Comparison of ENCODE assay signal across 10 cellular contexts in the genomic region with DNA sequence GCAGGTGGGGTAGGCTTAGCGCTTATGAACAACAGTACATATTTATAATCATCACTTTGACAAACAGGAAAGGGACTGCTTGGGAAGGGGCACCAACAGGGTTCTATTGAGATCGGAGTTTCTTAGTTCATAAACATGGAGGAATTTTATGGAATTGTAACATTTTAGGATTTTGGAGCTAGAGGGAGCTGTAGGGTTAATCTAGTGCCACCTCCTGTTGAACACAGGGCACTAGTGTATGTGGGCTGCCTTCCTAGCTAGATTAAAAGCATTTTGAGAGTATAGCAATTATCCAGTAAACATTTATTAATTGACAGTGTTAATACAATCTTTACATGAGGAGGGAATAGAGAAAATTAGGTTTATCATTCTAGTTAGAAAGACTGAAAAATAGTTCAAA. TPM values are rescaled to one million over a fixed set of nuclear protein-coding genes. Genes with fewer than 3 reads are reported as not detected.
DNase-seq lines count a peak whose midpoint lies in the region; ATAC-seq, FAIRE-seq and TF ChIP-seq lines count a peak whose summit lies in the region.
"Had no signal": no experiment of that assay in that cellular context is flagged by ENCODE, and none has a peak within 500 bp of the region (broad histone marks: within the 10 kb centered on the region; RNA-seq: fewer than 3 reads in every experiment).

No MANE protein-coding gene starts in this region.

- H3K36me3 ChIP-seq in IMR-90 (ENCODE audit: control insufficient read depth, insufficient read depth, low read length): no peaks in the 10 kb centered on the region
- no peaks in the 10 kb centered on the region for H3K36me3 ChIP-seq in GM12878 (ENCODE audit: control insufficient read depth in 2 of 2, insufficient read depth in 2 of 2, low read length in 1 of 2)
- H3K36me3 ChIP-seq in HepG2 (replicated peaks in 1 of 2; ENCODE audit: control insufficient read depth in 1 of 2, insufficient read depth in 2 of 2, low read length in 2 of 2): no peaks in the 10 kb centered on the region
- H3K36me3 ChIP-seq in mucosa of descending colon (ENCODE audit: low read depth): no peaks in the 10 kb centered on the region

- no peak overlapping the region for H2BK20ac ChIP-seq in IMR-90 (ENCODE audit: low read depth, low read length)

- H3K79me1 ChIP-seq in IMR-90 (ENCODE audit: low read depth in 1 of 2, low read length in 2 of 2): no peaks in the 10 kb centered on the region

- in situ Hi-C loops in IMR-90 (cut with MboI; ENCODE audit: low sequenced_read_pairs) (no loop called here), GM12878 (cut with MboI) (loop anchor here (5.0 kb wide), 1 partner anchor 91 kb away; no protein-coding TSS in a partner anchor), HepG2 (cut with HindIII; ENCODE audit: extremely low pct_ligation_motif_present, low pct_unique_long_range_greater_than_20kb) (loop anchor here (5.0 kb wide), 1 partner anchor 321 kb away; a partner anchor contains a TSS)

- TF ChIP-seq EP300 in GM12878 (IDR thresholded peaks at IDR 0.05; ENCODE audit: borderline replicate concordance in 1 of 2, control insufficient read depth in 1 of 2, low read depth in 2 of 2, low read length in 2 of 2) (no peak), HepG2 (IDR thresholded peaks at IDR 0.05; ENCODE audit: low read depth in 2 of 2, low read length in 2 of 2) (no peak), HepG2 (CRISPR knock-in tag; IDR thresholded peaks at IDR 0.05; ENCODE audit: borderline replicate concordance) (no peak)

- intact Hi-C loops in IMR-90 (cut with micrococcal nuclease): loop anchor here (10.0 kb wide), 1 partner anchor 1303 kb away; no protein-coding TSS in a partner anchor
- intact Hi-C loops in GM12878 (cut with micrococcal nuclease; ENCODE audit: unreplicated experiment): loop anchor here (2.0 to 5.0 kb wide), 2 partner anchors 89 to 306 kb away; no protein-coding TSS in a partner anchor
- intact Hi-C loops in HepG2 (cut with micrococcal nuclease; ENCODE audit: unreplicated experiment): no loop called here
- intact Hi-C loops in mucosa of descending colon (cut with DNase I, micrococcal nuclease): loop anchor here in 1 of 2 donors (5.0 kb wide), 1 partner anchor 321 kb away; a partner anchor contains a TSS

- H3K4me2 ChIP-seq in IMR-90 (ENCODE audit: low read depth, low read length) (no peak overlapping the region), GM12878 (ENCODE audit: control insufficient read depth, insufficient read depth) (no peak overlapping the region; the same call in 1 of the 2 replicates), HepG2 (ENCODE audit: low read depth, low read length) (no peak overlapping the region)

- TF ChIP-seq CTCF in IMR-90 (conservative IDR thresholded peaks at IDR 0.05; ENCODE audit: low read depth, low read length) (peak; percentile 39; the same call in 1 of the 2 replicates), GM12878 (IDR thresholded peaks at IDR 0.05 in 2 of 3, conservative IDR thresholded peaks at IDR 0.05 in 1 of 3; ENCODE audit: control insufficient read depth in 2 of 3, extremely low read depth in 1 of 3, insufficient read depth in 1 of 3, low read depth in 3 of 3, low read length in 3 of 3) (peak; percentile 9 to 47 (median 28); a peak in 5 of 6 replicates), HepG2 (CRISPR knock-in tag; IDR thresholded peaks at IDR 0.05) (no peak), mucosa of descending colon (IDR thresholded peaks at IDR 0.05) (no peak)

- no peak overlapping the region for H3K4ac ChIP-seq in IMR-90 (ENCODE audit: low read depth, low read length)

- H2BK120ac ChIP-seq in IMR-90 (ENCODE audit: low read depth, low read length): no peak overlapping the region

- no peak overlapping the region for H2BK15ac ChIP-seq in IMR-90 (ENCODE audit: low read depth, low read length)

- no peaks in the 10 kb centered on the region; the same call in 1 of the 2 replicates for H3K4me1 ChIP-seq in IMR-90 (ENCODE audit: control insufficient read depth, insufficient read depth, low read length)
- H3K4me1 ChIP-seq in GM12878 (ENCODE audit: control insufficient read depth, insufficient read depth, low read length): peaks cover 19% of the 10 kb centered on the region
- peaks cover 14% of the 10 kb centered on the region for H3K4me1 ChIP-seq in HepG2 (ENCODE audit: insufficient read depth, low read length)
- no peaks in the 10 kb centered on the region for H3K4me1 ChIP-seq in mucosa of descending colon (ENCODE audit: low read depth)

- no peak overlapping the region for H4K5ac ChIP-seq in IMR-90 (ENCODE audit: low read depth, low read length)

- H3K9me3 ChIP-seq in IMR-90 (ENCODE audit: control insufficient read depth, insufficient read depth, low read length) (no peaks in the 10 kb centered on the region), GM12878 (replicated peaks; ENCODE audit: control insufficient read depth, insufficient read depth, low read length) (0 out of 3 replicates have a peak, but pooled peaks cover 2% of the 10 kb centered on the region), HepG2 (ENCODE audit: low read length) (no peaks in the 10 kb centered on the region), mucosa of descending colon (no peaks in the 10 kb centered on the region)

- dilution Hi-C loops in IMR-90 (cut with HindIII; ENCODE audit: low sequenced_read_pairs, unreplicated experiment): no loop called here

- no peak overlapping the region for H2AK9ac ChIP-seq in IMR-90 (replicated peaks; ENCODE audit: low read depth, low read length, poor library complexity)

- no TSS peak for BruUV-seq in IMR-90 (replicated peaks; lab: Mats Ljungman, UMichigan)
- BruUV-seq in GM12878 (replicated peaks; lab: Mats Ljungman, UMichigan): no TSS peak
- no TSS peak for BruUV-seq in HepG2 (replicated peaks; lab: Mats Ljungman, UMichigan)

- SMC1A ChIA-PET in GM12878 (lab: Charles Lee; ENCODE audit: uncharacterized antibody, unreplicated experiment): interaction anchor here (0.6 to 8.8 kb wide), 32 partner anchors 8 to 511 kb away, joined by 3 to 130 read pairs (median 4); a partner anchor contains a TSS

- POLR2A ChIA-PET in IMR-90 (lab: Charles Lee; ENCODE audit: unreplicated experiment): no interaction called here
- POLR2A ChIA-PET in GM12878 (lab: Charles Lee): interaction anchor here (0.7 to 2.6 kb wide), 3 partner anchors 76 to 368 kb away, joined by 3 to 17 read pairs (median 4); a partner anchor contains a TSS
- POLR2A ChIA-PET in HepG2 (lab: Yijun Ruan, JAX): no interaction called here

- H3K79me2 ChIP-seq in GM12878 (ENCODE audit: control insufficient read depth, insufficient read depth, low read length) (no peaks in the 10 kb centered on the region), HepG2 (ENCODE audit: insufficient read depth, low read length) (no peaks in the 10 kb centered on the region)

- no CpG with 5 or more reads among the region's 2 CpGs for WGBS in IMR-90 (ENCODE audit: extremely low coverage in 2 of 2, insufficient read length in 1 of 2), 2 experiments
- WGBS in GM12878 (ENCODE audit: insufficient coverage, insufficient replicate concordance, low lambda C conversion rate, missing lambda C conversion rate): 50% methylated on average over 2 of the region's 2 CpGs
- WGBS in HepG2 (ENCODE audit: low lambda C conversion rate): 64% methylated on average over 2 of the region's 2 CpGs

- no peak overlapping the region for H3K18ac ChIP-seq in IMR-90 (ENCODE audit: low read depth, low read length)

- no peak overlapping the region for H3K4me3 ChIP-seq in IMR-90 (ENCODE audit: insufficient read depth, low read depth, low read length)
- no peak overlapping the region for H3K4me3 ChIP-seq in GM12878
- no peak overlapping the region for H3K4me3 ChIP-seq in HepG2 (replicated peaks in 1 of 3; ENCODE audit: insufficient read depth in 1 of 3, low read depth in 2 of 3, low read length in 3 of 3)
- no peak overlapping the region for H3K4me3 ChIP-seq in mucosa of descending colon

- no peak overlapping the region for H2AK5ac ChIP-seq in IMR-90 (ENCODE audit: low read depth, low read length)

- CTCF ChIA-PET in IMR-90 (lab: Yijun Ruan, JAX) (interaction anchor here (0.8 to 1.7 kb wide), 8 partner anchors 9 to 288 kb away, joined by 3 to 10 read pairs (median 3); a partner anchor contains a TSS), GM12878 (lab: Yijun Ruan, JAX) (interaction anchor here (0.6 to 9.1 kb wide), 59 partner anchors 8 to 446 kb away, joined by 3 to 192 read pairs (median 4); a partner anchor contains a TSS), HepG2 (lab: Yijun Ruan, JAX; ENCODE audit: low intra/inter-chr PET ratio, low total read pairs) (no interaction called here)

- H3K27me3 ChIP-seq in IMR-90 (ENCODE audit: control insufficient read depth, insufficient read depth, low read length) (peaks cover 23% of the 10 kb centered on the region), GM12878 (replicated peaks in 1 of 2; ENCODE audit: control insufficient read depth in 2 of 2, insufficient read depth in 2 of 2, low read length in 1 of 2) (no peaks in the 10 kb centered on the region), HepG2 (ENCODE audit: control insufficient read depth in 1 of 2, insufficient read depth in 2 of 2, low read length in 2 of 2) (no peaks in the 10 kb centered on the region)

- H4K20me1 ChIP-seq in IMR-90 (ENCODE audit: insufficient read depth, low read length): no peaks in the 10 kb centered on the region
- H4K20me1 ChIP-seq in GM12878 (ENCODE audit: control insufficient read depth, insufficient read depth): no peaks in the 10 kb centered on the region
- no peaks in the 10 kb centered on the region for H4K20me1 ChIP-seq in HepG2 (ENCODE audit: insufficient read depth, low read length)

- DNase-seq in EH (ENCODE audit: low read depth) (peak; percentile 20), IMR-90 (no peak), GM12878 (ENCODE audit: low read depth, low spot score) (no peak), HepG2 (ENCODE audit: low spot score) (no peak), NCI-H526 treated with DMSO at 0.1 percent for 48 hours (lab: John Stamatoyannopoulos, UW) (no peak), mucosa of descending colon (no peak)
- DNase-seq: activated CD8-positive, alpha-beta T cell treated with anti-CD3 and anti-CD28 coated beads, Interleukin-2, amount 10 ng/mL, durations not matched to agents 7 days and 5 days; kidney had no signal

- TF ChIP-seq POLR2A in IMR-90 (IDR thresholded peaks at IDR 0.05; ENCODE audit: low read depth, low read length) (no peak), GM12878 (IDR thresholded peaks at IDR 0.05; ENCODE audit: low read depth, low read length) (no peak), HepG2 (IDR thresholded peaks at IDR 0.05; ENCODE audit: insufficient read depth in 1 of 2, low read depth in 2 of 2, low read length in 2 of 2) (no peak)

- no peak overlapping the region for H4K8ac ChIP-seq in IMR-90 (ENCODE audit: low read depth in 2 of 2, low read length in 2 of 2)

- FAIRE-seq in GM12878 (lab: Jason Lieb, UNC): no peak
- no peak for FAIRE-seq in HepG2 (lab: Jason Lieb, UNC)
- FAIRE-seq: HTR-8/SVneo, kidney had no signal

- H3K9ac ChIP-seq in IMR-90 (ENCODE audit: low read depth, low read length) (no peak overlapping the region), GM12878 (ENCODE audit: control insufficient read depth, insufficient read depth, low read length) (no peak overlapping the region), HepG2 (ENCODE audit: insufficient read depth, low read depth, low read length) (no peak overlapping the region)

- no peak for TF ChIP-seq RAD21 in IMR-90 (IDR thresholded peaks at IDR 0.05; ENCODE audit: low read length)
- TF ChIP-seq RAD21 in GM12878 (IDR thresholded peaks at IDR 0.05; ENCODE audit: insufficient read depth, low read depth, low read length): no peak
- no peak for TF ChIP-seq RAD21 in HepG2 (CRISPR knock-in tag; IDR thresholded peaks at IDR 0.05)

- H2BK5ac ChIP-seq in IMR-90 (ENCODE audit: low read depth, low read length, poor library complexity, severe bottlenecking): no peak overlapping the region

- H4K91ac ChIP-seq in IMR-90 (ENCODE audit: insufficient read depth, low read depth, low read length): no peak overlapping the region

- no peak overlapping the region for H3K14ac ChIP-seq in IMR-90 (replicated peaks; ENCODE audit: low read depth, low read length)

- RAD21 ChIA-PET in GM12878 (lab: Charles Lee; ENCODE audit: unreplicated experiment): interaction anchor here (0.6 to 4.6 kb wide), 31 partner anchors 9 to 432 kb away, joined by 3 to 73 read pairs (median 6); a partner anchor contains a TSS

- peak; percentile 38; the same call in 1 of the 2 replicates for ATAC-seq in IMR-90 (ENCODE audit: low read depth)
- ATAC-seq in GM12878: peak; percentile 46
- ATAC-seq in HepG2: peak; percentile 74
- ATAC-seq in HG03432 (IDR thresholded peaks at IDR 0.05; ENCODE audit: unreplicated experiment): no peak
- no peak for ATAC-seq in mucosa of descending colon

- H3K56ac ChIP-seq in IMR-90 (ENCODE audit: extremely low read depth, insufficient read depth, low read length): no peak overlapping the region

- H3K9me1 ChIP-seq in IMR-90 (ENCODE audit: insufficient read depth, low read length): no peaks in the 10 kb centered on the region

- no peak overlapping the region for H3K23ac ChIP-seq in IMR-90 (ENCODE audit: low read depth, low read length)

- no peak overlapping the region for H3K27ac ChIP-seq in IMR-90 (ENCODE audit: insufficient read depth, low read length)
- H3K27ac ChIP-seq in GM12878 (ENCODE audit: control insufficient read depth, insufficient read depth): peak overlapping the region; percentile 69
- no peak overlapping the region for H3K27ac ChIP-seq in HepG2 (ENCODE audit: extremely low read length, insufficient read depth, low read length)

- H2AFZ ChIP-seq in IMR-90 (replicated peaks; ENCODE audit: low read length, poor library complexity): no peak overlapping the region
- H2AFZ ChIP-seq in GM12878 (ENCODE audit: control insufficient read depth, low read depth, low read length): no peak overlapping the region
- H2AFZ ChIP-seq in HepG2 (ENCODE audit: low read length): no peak overlapping the region

RNA-seq across cellular contexts. Expression of a gene that starts 23.1 kb away (rescaled TPM):
- total RNA-seq in IMR-90 (2012; rRNA removed) (0.18 and 0.28 TPM in 2 replicates), GM12878 (2014; rRNA removed) (15.9 and 17.1 TPM in 2 replicates), GM12878 (2014; rRNA removed; fragmentation: Illumina TruSeq; extraction: Trizol) (9.1 and 10.2 TPM in 2 replicates), GM12878 (2021) (15.8 and 16.1 TPM in 2 replicates), HepG2 (2016; rRNA removed; fragmentation: Illumina TruSeq; extraction: Trizol) (0.21 and 0.42 TPM in 2 replicates), mucosa of descending colon (1 to 10 TPM; 3.6 to 8.7 (median 7.4) TPM)
- polyA plus RNA-seq in IMR-90 (2012; rRNA removed) (0.24 and 0.34 TPM in 2 replicates), GM12878 (2011; rRNA removed) (3.3 and 3.9 TPM in 2 replicates), GM12878 (2014; fragmentation: Illumina TruSeq; extraction: Trizol) (11.9 and 13.0 TPM in 2 replicates), GM12878 (2014; fragmentation: Nextera tagmentation; extraction: Ambion mirVana) (1 to 10 TPM; 1.2 to 1.6 TPM), GM12878 (2014; rRNA removed) (10.2 and 12.3 TPM in 2 replicates), GM12878 (2016; fragmentation: Nextera tagmentation; extraction: Ambion mirVana) (10 to 100 TPM; 21.0 to 23.3 TPM), HepG2 (2011; rRNA removed) (0.35 and 0.67 TPM in 2 replicates)
- 0.26 and 0.39 TPM in 2 replicates for polyA plus RNA-seq in IMR-90 (2012; cell fraction: cytosol; rRNA removed)
- polyA plus RNA-seq in IMR-90 (2012; cell fraction: nucleus; rRNA removed; ENCODE audit: low replicate concordance): 1.4 and 1.6 TPM in 2 replicates
- 78.4 and 88.8 TPM in 2 replicates for total RNA-seq in GM12878 (2013; cell fraction: nucleolus; rRNA removed)
- polyA plus RNA-seq in GM12878 (2011; ENCODE audit: low read depth): 5.5 TPM
- polyA plus RNA-seq in GM12878 (2011; cell fraction: cytosol; rRNA removed): 2.1 TPM in 2 replicates
- 3.2 and 3.7 TPM in 2 replicates for polyA plus RNA-seq in GM12878 (2011; cell fraction: nucleus; rRNA removed)
- polyA plus RNA-seq in GM12878 (2012): 9.5 and 16.9 TPM in 2 replicates
- 3.6 and 4.9 TPM in 2 replicates for polyA minus RNA-seq in GM12878 (2011; rRNA and poly(A)+ RNA removed)
- 1.1 and 2.4 TPM in 2 replicates for polyA minus RNA-seq in GM12878 (2011; cell fraction: cytosol; rRNA and poly(A)+ RNA removed)
- 2.4 and 6.5 TPM in 2 replicates for polyA minus RNA-seq in GM12878 (2011; cell fraction: nucleus; rRNA and poly(A)+ RNA removed)
- not detected in 2 replicates for total RNA-seq in HepG2 (2016; cell fraction: cytosol; rRNA removed; fragmentation: Illumina TruSeq; extraction: Trizol; ENCODE audit: low read depth)
- total RNA-seq in HepG2 (2016; cell fraction: insoluble cytoplasmic fraction; rRNA removed; fragmentation: Illumina TruSeq; extraction: Trizol): 0.30 and 0.33 TPM in 2 replicates
- total RNA-seq in HepG2 (2016; cell fraction: membrane; rRNA removed; fragmentation: Illumina TruSeq; extraction: Trizol): 0.25 and 0.28 TPM in 2 replicates
- total RNA-seq in HepG2 (2016; cell fraction: nucleus; rRNA removed; fragmentation: Illumina TruSeq; extraction: Trizol): 0.31 TPM in 1 of 2 replicates, not detected in the other
- polyA plus RNA-seq in HepG2 (2011; cell fraction: cytosol; rRNA removed): 0.63 and 0.83 TPM in 2 replicates
- 0.36 and 0.56 TPM in 2 replicates for polyA plus RNA-seq in HepG2 (2011; cell fraction: nucleus; rRNA removed)
- 0.13 and 0.19 TPM in 2 replicates for polyA plus RNA-seq in HepG2 (2012)
- 0.07 TPM in 1 of 2 replicates, not detected in the other for polyA plus RNA-seq in HepG2 (2016; cell fraction: cytosol; fragmentation: Illumina TruSeq; extraction: Trizol; ENCODE audit: low read depth)
- polyA plus RNA-seq in HepG2 (2016; cell fraction: insoluble cytoplasmic fraction; fragmentation: Illumina TruSeq; extraction: Trizol; ENCODE audit: low read depth): 0.44 and 0.53 TPM in 2 replicates
- polyA plus RNA-seq in HepG2 (2016; cell fraction: membrane; fragmentation: Illumina TruSeq; extraction: Trizol; ENCODE audit: low read depth): 0.19 TPM in 1 of 2 replicates, not detected in the other
- 0.15 TPM in 1 of 2 replicates, not detected in the other for polyA plus RNA-seq in HepG2 (2016; cell fraction: nucleus; fragmentation: Illumina TruSeq; extraction: Trizol; ENCODE audit: insufficient read depth, low read depth)
- polyA minus RNA-seq in HepG2 (2011; rRNA and poly(A)+ RNA removed; ENCODE audit: low replicate concordance): 0.02 and 10.0 TPM in 2 replicates
- not detected in 2 replicates for polyA minus RNA-seq in HepG2 (2011; cell fraction: cytosol; rRNA and poly(A)+ RNA removed)
- polyA minus RNA-seq in HepG2 (2011; cell fraction: nucleus; rRNA and poly(A)+ RNA removed): 0.25 and 0.77 TPM in 2 replicates

RNA-seq across cellular contexts. Expression of a gene that starts 42.2 kb away (rescaled TPM):
- total RNA-seq in IMR-90 (2012; rRNA removed): 66.4 and 80.7 TPM in 2 replicates
- 50.1 and 60.4 TPM in 2 replicates for polyA plus RNA-seq in IMR-90 (2012; rRNA removed)
- polyA plus RNA-seq in IMR-90 (2012; cell fraction: cytosol; rRNA removed): 23.3 and 26.6 TPM in 2 replicates
- polyA plus RNA-seq in IMR-90 (2012; cell fraction: nucleus; rRNA removed; ENCODE audit: low replicate concordance): 7.8 and 35.9 TPM in 2 replicates
- 52.0 and 53.8 TPM in 2 replicates for total RNA-seq in GM12878 (2013; cell fraction: nucleolus; rRNA removed)
- 19.0 and 21.0 TPM in 2 replicates for total RNA-seq in GM12878 (2014; rRNA removed)
- 21.5 and 23.6 TPM in 2 replicates for total RNA-seq in GM12878 (2014; rRNA removed; fragmentation: Illumina TruSeq; extraction: Trizol)
- total RNA-seq in GM12878 (2021): 20.8 and 21.4 TPM in 2 replicates
- polyA plus RNA-seq in GM12878 (2011; ENCODE audit: low read depth): 17.8 TPM
- 32.9 and 33.8 TPM in 2 replicates for polyA plus RNA-seq in GM12878 (2011; rRNA removed)
- 15.8 and 20.5 TPM in 2 replicates for polyA plus RNA-seq in GM12878 (2011; cell fraction: cytosol; rRNA removed)
- 11.3 and 12.0 TPM in 2 replicates for polyA plus RNA-seq in GM12878 (2011; cell fraction: nucleus; rRNA removed)
- polyA plus RNA-seq in GM12878 (2012): 15.9 and 18.3 TPM in 2 replicates
- 19.8 and 22.2 TPM in 2 replicates for polyA plus RNA-seq in GM12878 (2014; fragmentation: Illumina TruSeq; extraction: Trizol)
- 1 to 10 TPM; 4.1 to 4.4 TPM for polyA plus RNA-seq in GM12878 (2014; fragmentation: Nextera tagmentation; extraction: Ambion mirVana)
- 11.6 and 13.0 TPM in 2 replicates for polyA plus RNA-seq in GM12878 (2014; rRNA removed)
- polyA plus RNA-seq in GM12878 (2016; fragmentation: Nextera tagmentation; extraction: Ambion mirVana): 10 to 100 TPM; 17.8 to 19.3 TPM
- 46.4 and 89.7 TPM in 2 replicates for polyA minus RNA-seq in GM12878 (2011; rRNA and poly(A)+ RNA removed)
- polyA minus RNA-seq in GM12878 (2011; cell fraction: cytosol; rRNA and poly(A)+ RNA removed): 19.4 and 21.2 TPM in 2 replicates
- polyA minus RNA-seq in GM12878 (2011; cell fraction: nucleus; rRNA and poly(A)+ RNA removed): 7.4 and 9.0 TPM in 2 replicates
- total RNA-seq in HepG2 (2016; rRNA removed; fragmentation: Illumina TruSeq; extraction: Trizol): 28.1 and 49.8 TPM in 2 replicates
- 2.4 and 2.7 TPM in 2 replicates for total RNA-seq in HepG2 (2016; cell fraction: cytosol; rRNA removed; fragmentation: Illumina TruSeq; extraction: Trizol; ENCODE audit: low read depth)
- total RNA-seq in HepG2 (2016; cell fraction: insoluble cytoplasmic fraction; rRNA removed; fragmentation: Illumina TruSeq; extraction: Trizol): 24.8 and 48.3 TPM in 2 replicates
- total RNA-seq in HepG2 (2016; cell fraction: membrane; rRNA removed; fragmentation: Illumina TruSeq; extraction: Trizol): 7.4 and 9.1 TPM in 2 replicates
- total RNA-seq in HepG2 (2016; cell fraction: nucleus; rRNA removed; fragmentation: Illumina TruSeq; extraction: Trizol): 53.7 and 57.7 TPM in 2 replicates
- 51.0 and 56.7 TPM in 2 replicates for polyA plus RNA-seq in HepG2 (2011; rRNA removed)
- polyA plus RNA-seq in HepG2 (2011; cell fraction: cytosol; rRNA removed): 33.1 and 51.2 TPM in 2 replicates
- 14.3 and 18.8 TPM in 2 replicates for polyA plus RNA-seq in HepG2 (2011; cell fraction: nucleus; rRNA removed)
- polyA plus RNA-seq in HepG2 (2012): 41.6 and 43.2 TPM in 2 replicates
- polyA plus RNA-seq in HepG2 (2016; cell fraction: cytosol; fragmentation: Illumina TruSeq; extraction: Trizol; ENCODE audit: low read depth): 1.2 and 1.5 TPM in 2 replicates
- 15.9 and 16.5 TPM in 2 replicates for polyA plus RNA-seq in HepG2 (2016; cell fraction: insoluble cytoplasmic fraction; fragmentation: Illumina TruSeq; extraction: Trizol; ENCODE audit: low read depth)
- polyA plus RNA-seq in HepG2 (2016; cell fraction: membrane; fragmentation: Illumina TruSeq; extraction: Trizol; ENCODE audit: low read depth): 2.6 and 3.8 TPM in 2 replicates
- 40.9 and 42.8 TPM in 2 replicates for polyA plus RNA-seq in HepG2 (2016; cell fraction: nucleus; fragmentation: Illumina TruSeq; extraction: Trizol; ENCODE audit: insufficient read depth, low read depth)
- 133 and 193 TPM in 2 replicates for polyA minus RNA-seq in HepG2 (2011; rRNA and poly(A)+ RNA removed; ENCODE audit: low replicate concordance)
- polyA minus RNA-seq in HepG2 (2011; cell fraction: cytosol; rRNA and poly(A)+ RNA removed): 83.4 and 112 TPM in 2 replicates
- polyA minus RNA-seq in HepG2 (2011; cell fraction: nucleus; rRNA and poly(A)+ RNA removed): 33.0 and 62.8 TPM in 2 replicates
- 10 to 100 TPM; 57.4 to 79.2 (median 72.9) TPM for total RNA-seq in mucosa of descending colon

Comparison
In these comparisons a context has a peak if more than half of its experiments do, and no peak if none do; other contexts are left out.
1. ATAC-seq: peak in IMR-90 (single experiment), GM12878 (single experiment) and HepG2 (single experiment); none in HG03432 (single experiment) and mucosa of descending colon (single experiment).
2. CTCF ChIP-seq: peak in IMR-90 (single experiment) and GM12878 (3 of 3); none in HepG2 (single experiment) and mucosa of descending colon (single experiment).